In genomic region chr15:46681901-46682300, GRCh38 we compare ENCODE assay signal across 12 cellular contexts.
"Had no signal": no experiment of that assay in that cellular context is flagged by ENCODE, and none has a peak within 500 bp of the region (broad histone marks: within the 10 kb centered on the region; RNA-seq: fewer than 3 reads in every experiment).

No MANE protein-coding gene starts in this region.

- H3K27ac ChIP-seq: foreskin keratinocyte, testis had no signal

- H3K9me3 ChIP-seq: testis had no signal

- DNase-seq: effector CD4-positive, alpha-beta T cell; endodermal cell; erythroblast; natural killer cell; posterior cingulate gyrus; right cardiac atrium; stimulated activated CD4-positive, alpha-beta T cell treated with anti-CD3 and anti-CD28 coated beads, Interleukin-1b, Interleukin-23, amount 100 ng/mL, for 48 hours; stimulated activated CD4-positive, alpha-beta T cell treated with anti-CD3 and anti-CD28 coated beads, Interleukin-4, amount 100 ng/mL, for 24 hours; stimulated activated naive B cell treated with anti-CD40 and anti-IgM and Interleukin-4, amounts not matched to agents 10 μg/mL and 1 μg/mL and 100 μg/mL, for 72 hours; stimulated activated naive CD8-positive, alpha-beta T cell treated with anti-CD3 and anti-CD28 coated beads, Interleukin-15, amount 100 ng/mL, for 72 hours; testis had no signal

- ATAC-seq: foreskin keratinocyte; natural killer cell; right cardiac atrium; stimulated activated naive B cell treated with anti-CD40 and anti-IgM and Interleukin-4, amounts not matched to agents 10 μg/mL and 1 μg/mL and 100 μg/mL, for 72 hours; stimulated activated naive CD8-positive, alpha-beta T cell treated with anti-CD3 and anti-CD28 coated beads, Interleukin-15, amount 100 ng/mL, for 72 hours had no signal

- H3K27me3 ChIP-seq: foreskin keratinocyte, testis had no signal

- H3K4me1 ChIP-seq: foreskin keratinocyte, testis had no signal

- H3K4me3 ChIP-seq: testis had no signal
